ENCODE assay signal across 26 cellular contexts in genomic region chr6:164013480-164014208, GRCh38.
DNase-seq lines count a peak whose midpoint lies in the region; TF ChIP-seq lines count a peak whose summit lies in the region.
"Had no signal": no experiment of that assay in that cellular context is flagged by ENCODE, and none has a peak within 500 bp of the region (broad histone marks: within the 10 kb centered on the region; RNA-seq: fewer than 3 reads in every experiment).

No MANE protein-coding gene starts in this region.

- no peak overlapping the region for H3K9ac ChIP-seq in trophoblast cell (ENCODE audit: low read length)
- H3K9ac ChIP-seq: SK-N-SH had no signal

- no peak overlapping the region for H4K12ac ChIP-seq in trophoblast cell (ENCODE audit: low read depth, low read length)

- H2BK12ac ChIP-seq in trophoblast cell (ENCODE audit: low read length) = no peak overlapping the region

- WGBS in trophoblast cell (ENCODE audit: extremely low coverage, insufficient coverage, insufficient read length) = no CpG with 5 or more reads among the region's 5 CpGs

- peaks cover 2% of the 10 kb centered on the region for H3K9me3 ChIP-seq in trophoblast cell (ENCODE audit: insufficient read depth, low read depth, low read length)
- H3K9me3 ChIP-seq: left lung, ovary, SK-N-SH, upper lobe of left lung had no signal

- H3K36me3 ChIP-seq in trophoblast cell (ENCODE audit: control insufficient read depth in 1 of 2, insufficient read depth in 2 of 2, low read length in 2 of 2) = no peaks in the 10 kb centered on the region
- H3K36me3 ChIP-seq: left lung, ovary, upper lobe of left lung had no signal

- H4K91ac ChIP-seq in trophoblast cell (ENCODE audit: low read depth, low read length) = no peak overlapping the region

- POLR2A ChIA-PET in HEK293T (lab: Yijun Ruan, JAX) = no interaction called here

- H3K27me3 ChIP-seq in trophoblast cell (ENCODE audit: insufficient read depth, low read length) = no peaks in the 10 kb centered on the region
- H3K27me3 ChIP-seq: foreskin keratinocyte, left lung, ovary, upper lobe of left lung had no signal

- H3K14ac ChIP-seq in trophoblast cell (ENCODE audit: low read length) = no peak overlapping the region

- H2AFZ ChIP-seq in trophoblast cell (ENCODE audit: insufficient read depth, low read length, poor library complexity) = no peak overlapping the region

- peaks cover 7% of the 10 kb centered on the region for H3K79me1 ChIP-seq in trophoblast cell (ENCODE audit: low read length)

- H2BK5ac ChIP-seq in trophoblast cell (ENCODE audit: low read depth, low read length, poor library complexity) = no peak overlapping the region

- CTCF ChIA-PET in HEK293T (lab: Yijun Ruan, JAX) = interaction anchor here (1.0 kb wide), 1 partner anchor 84 kb away, joined by 3 read pairs; no protein-coding TSS in a partner anchor

- H3K4ac ChIP-seq in trophoblast cell (ENCODE audit: low read depth, low read length) = no peak overlapping the region

- H4K8ac ChIP-seq in trophoblast cell (ENCODE audit: low read depth, low read length) = no peak overlapping the region

- no peak overlapping the region for H2BK120ac ChIP-seq in trophoblast cell (ENCODE audit: insufficient read depth, low read length, poor library complexity)

- peaks cover 2 to 3% of the 10 kb centered on the region in 2 experiments for H3K4me1 ChIP-seq in trophoblast cell (ENCODE audit: control insufficient read depth in 1 of 2, insufficient read depth in 2 of 2, low read length in 2 of 2)
- H3K4me1 ChIP-seq: foreskin keratinocyte, left lung, upper lobe of left lung had no signal

- no peak overlapping the region for H3K4me2 ChIP-seq in trophoblast cell (ENCODE audit: low read length)
- H3K4me2 ChIP-seq: SK-N-SH had no signal

- no peak for TF ChIP-seq CTCF in fibroblast of pulmonary artery (IDR thresholded peaks at IDR 0.05; ENCODE audit: low read length, missing control alignments)

- DNase-seq in HEK293T (ENCODE audit: extremely low spot score) (peak; percentile 20), NCI-H146 treated with DMSO at 0.1 percent for 48 hours (lab: John Stamatoyannopoulos, UW; ENCODE audit: unreplicated experiment) (peak; percentile 54), fibroblast of pulmonary artery (ENCODE audit: low read depth) (peak; percentile 31), trophoblast cell (peak; percentile 90 to 91), germinal center (ENCODE audit: low spot score) (no peak), caudate nucleus (lab: John Stamatoyannopoulos, UW) (no peak), NCI-H187 treated with DMSO at 0.1 percent for 48 hours (lab: John Stamatoyannopoulos, UW) (no peak)
- DNase-seq: activated CD4-positive, alpha-beta memory T cell treated with anti-CD3 and anti-CD28 coated beads for 36 hours; activated CD4-positive, CD25-positive, alpha-beta regulatory T cell treated with anti-CD3 and anti-CD28 coated beads, Interleukin-2, amount 50 U/mL, for 72 hours; activated CD8-positive, alpha-beta memory T cell treated with anti-CD3 and anti-CD28 coated beads, Interleukin-2, amount 50 U/mL, for 4 hours; HCEC 1CT; hypothalamus; left lung; midbrain; naive thymus-derived CD8-positive, alpha-beta T cell; NCI-H1436 treated with DMSO at 0.1 percent for 48 hours; NCI-H526 treated with DMSO at 0.1 percent for 48 hours; ovary; RPMI8226; SK-N-SH; upper lobe of left lung had no signal

- no peaks in the 10 kb centered on the region for H3K79me2 ChIP-seq in trophoblast cell (ENCODE audit: control insufficient read depth, insufficient read depth, low read length, poor library complexity)

- H3K27ac ChIP-seq in trophoblast cell (ENCODE audit: low read depth, low read length) (peak overlapping the region; percentile 8), caudate nucleus (ENCODE audit: low read depth, low read length) (no peak overlapping the region)
- H3K27ac ChIP-seq: C4-2B, coronary artery, foreskin keratinocyte, left lung, ovary, upper lobe of left lung had no signal

- H3K4me3 ChIP-seq in fibroblast of pulmonary artery (replicated peaks; ENCODE audit: low read depth, low read length) (no peak overlapping the region), trophoblast cell (ENCODE audit: low read depth, low read length) (no peak overlapping the region)
- H3K4me3 ChIP-seq: coronary artery, GM12878, K562, left lung, ovary, upper lobe of left lung had no signal

- no peak overlapping the region for H3K23ac ChIP-seq in trophoblast cell (ENCODE audit: low read length)

- H3K18ac ChIP-seq in trophoblast cell (ENCODE audit: low read length) = no peak overlapping the region

- H2AK5ac ChIP-seq in trophoblast cell (ENCODE audit: low read length) = no peak overlapping the region

TF ChIP-seq in HEK293T, 16 proteins besides CTCF, POLR2A, EP300 and RAD21:
- TF ChIP-seq HDGF (IDR thresholded peaks at IDR 0.05; ENCODE audit: borderline replicate concordance) (no peak), SUZ12 (IDR thresholded peaks at IDR 0.05) (no peak), BHLHE40 (IDR thresholded peaks at IDR 0.05; ENCODE audit: borderline replicate concordance) (no peak), SP1 (IDR thresholded peaks at IDR 0.05) (no peak), FOXM1 (IDR thresholded peaks at IDR 0.05; ENCODE audit: borderline replicate concordance) (no peak), CTBP1 (IDR thresholded peaks at IDR 0.05; ENCODE audit: borderline replicate concordance) (no peak), NFRKB (IDR thresholded peaks at IDR 0.05) (no peak), TARDBP (IDR thresholded peaks at IDR 0.05) (no peak), LEF1 (IDR thresholded peaks at IDR 0.05; ENCODE audit: borderline replicate concordance) (no peak), FOXK2 (IDR thresholded peaks at IDR 0.05) (no peak)
- TF ChIP-seq, protein P1, sequence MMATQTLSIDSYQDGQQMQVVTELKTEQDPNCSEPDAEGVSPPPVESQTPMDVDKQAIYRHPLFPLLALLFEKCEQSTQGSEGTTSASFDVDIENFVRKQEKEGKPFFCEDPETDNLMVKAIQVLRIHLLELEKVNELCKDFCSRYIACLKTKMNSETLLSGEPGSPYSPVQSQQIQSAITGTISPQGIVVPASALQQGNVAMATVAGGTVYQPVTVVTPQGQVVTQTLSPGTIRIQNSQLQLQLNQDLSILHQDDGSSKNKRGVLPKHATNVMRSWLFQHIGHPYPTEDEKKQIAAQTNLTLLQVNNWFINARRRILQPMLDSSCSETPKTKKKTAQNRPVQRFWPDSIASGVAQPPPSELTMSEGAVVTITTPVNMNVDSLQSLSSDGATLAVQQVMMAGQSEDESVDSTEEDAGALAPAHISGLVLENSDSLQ (IDR thresholded peaks at IDR 0.05) = no peak

Comparison
In these comparisons a context has a peak if more than half of its experiments do, and no peak if none do; other contexts are left out.
1. DNase-seq: peak in HEK293T (single experiment), NCI-H146 treated with DMSO at 0.1 percent for 48 hours (single experiment), fibroblast of pulmonary artery (single experiment) and trophoblast cell (2 of 2); none in germinal center (single experiment), caudate nucleus (0 of 61) and NCI-H187 treated with DMSO at 0.1 percent for 48 hours (single experiment).